In the genomic region with DNA sequence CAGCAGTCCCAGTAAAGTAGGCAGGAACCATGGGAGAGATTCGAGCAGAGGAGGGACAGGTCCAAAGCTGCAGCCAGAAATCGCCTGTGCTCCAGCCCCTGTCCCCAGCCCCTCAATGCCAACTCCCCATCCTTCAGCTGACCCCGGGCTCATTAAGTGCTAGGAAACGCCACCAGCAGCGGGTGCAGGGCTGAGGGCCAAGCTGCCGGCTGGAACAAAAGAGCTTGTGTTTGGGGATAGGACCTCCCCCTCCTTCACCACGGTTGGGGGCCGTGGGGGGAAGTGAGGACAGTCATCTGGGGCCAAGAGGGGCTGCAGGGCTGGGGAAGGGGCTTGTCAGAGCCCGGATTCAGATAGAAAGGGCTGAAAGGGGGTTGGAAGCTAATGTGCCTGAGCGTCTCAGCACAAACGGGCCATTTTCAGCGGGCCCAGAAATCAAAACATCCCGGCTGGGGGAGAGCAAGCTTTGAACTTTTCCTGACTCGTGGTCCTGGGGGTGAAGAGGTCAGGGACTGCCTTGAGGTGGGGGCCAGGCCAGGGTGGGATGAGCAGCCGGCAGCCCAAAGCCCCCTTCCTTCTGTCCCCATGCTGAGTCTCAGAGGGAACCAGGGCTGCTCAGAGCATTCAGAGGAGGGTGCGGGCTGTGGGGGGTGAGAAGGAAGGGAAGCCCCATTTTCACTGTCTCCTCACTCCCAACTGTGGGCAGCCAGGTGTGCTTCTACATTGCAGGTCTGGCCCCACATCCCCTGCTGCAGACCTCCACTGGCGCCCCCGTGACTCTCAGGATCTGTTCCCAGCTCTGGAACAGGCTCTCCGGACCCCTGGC, we compare ENCODE assay signal across 1 cellular context.
TF ChIP-seq lines count a peak whose summit lies in the region.

No MANE protein-coding gene starts in this region.

TF ChIP-seq in HepG2, 621 proteins besides CTCF, POLR2A, EP300 and RAD21 (continued from another document):
- TF ChIP-seq, protein P1, sequence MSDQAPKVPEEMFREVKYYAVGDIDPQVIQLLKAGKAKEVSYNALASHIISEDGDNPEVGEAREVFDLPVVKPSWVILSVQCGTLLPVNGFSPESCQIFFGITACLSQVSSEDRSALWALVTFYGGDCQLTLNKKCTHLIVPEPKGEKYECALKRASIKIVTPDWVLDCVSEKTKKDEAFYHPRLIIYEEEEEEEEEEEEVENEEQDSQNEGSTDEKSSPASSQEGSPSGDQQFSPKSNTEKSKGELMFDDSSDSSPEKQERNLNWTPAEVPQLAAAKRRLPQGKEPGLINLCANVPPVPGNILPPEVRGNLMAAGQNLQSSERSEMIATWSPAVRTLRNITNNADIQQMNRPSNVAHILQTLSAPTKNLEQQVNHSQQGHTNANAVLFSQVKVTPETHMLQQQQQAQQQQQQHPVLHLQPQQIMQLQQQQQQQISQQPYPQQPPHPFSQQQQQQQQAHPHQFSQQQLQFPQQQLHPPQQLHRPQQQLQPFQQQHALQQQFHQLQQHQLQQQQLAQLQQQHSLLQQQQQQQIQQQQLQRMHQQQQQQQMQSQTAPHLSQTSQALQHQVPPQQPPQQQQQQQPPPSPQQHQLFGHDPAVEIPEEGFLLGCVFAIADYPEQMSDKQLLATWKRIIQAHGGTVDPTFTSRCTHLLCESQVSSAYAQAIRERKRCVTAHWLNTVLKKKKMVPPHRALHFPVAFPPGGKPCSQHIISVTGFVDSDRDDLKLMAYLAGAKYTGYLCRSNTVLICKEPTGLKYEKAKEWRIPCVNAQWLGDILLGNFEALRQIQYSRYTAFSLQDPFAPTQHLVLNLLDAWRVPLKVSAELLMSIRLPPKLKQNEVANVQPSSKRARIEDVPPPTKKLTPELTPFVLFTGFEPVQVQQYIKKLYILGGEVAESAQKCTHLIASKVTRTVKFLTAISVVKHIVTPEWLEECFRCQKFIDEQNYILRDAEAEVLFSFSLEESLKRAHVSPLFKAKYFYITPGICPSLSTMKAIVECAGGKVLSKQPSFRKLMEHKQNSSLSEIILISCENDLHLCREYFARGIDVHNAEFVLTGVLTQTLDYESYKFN (CRISPR knock-in tag; conservative IDR thresholded peaks at IDR 0.05), result no peak
- TF ChIP-seq PHF21A (CRISPR knock-in tag; IDR thresholded peaks at IDR 0.05) (0 out of 2 replicates have a peak, but pooled peaks have one; percentile 15), ZSCAN30 (CRISPR knock-in tag; IDR thresholded peaks at IDR 0.05) (no peak), ARNTL (CRISPR knock-in tag; IDR thresholded peaks at IDR 0.05) (no peak), GFI1 (CRISPR knock-in tag; IDR thresholded peaks at IDR 0.05; ENCODE audit: borderline replicate concordance) (no peak; the same call in 1 of the 2 replicates), ZNF790 (CRISPR knock-in tag; IDR thresholded peaks at IDR 0.05; ENCODE audit: borderline replicate concordance) (no peak), RORA (CRISPR knock-in tag; IDR thresholded peaks at IDR 0.05) (no peak), ARID2 (CRISPR knock-in tag; IDR thresholded peaks at IDR 0.05; ENCODE audit: borderline replicate concordance) (no peak), SAP130 (CRISPR knock-in tag; IDR thresholded peaks at IDR 0.05; ENCODE audit: low read depth) (no peak), PITX1 (CRISPR knock-in tag; IDR thresholded peaks at IDR 0.05) (no peak), SIX4 (CRISPR knock-in tag; IDR thresholded peaks at IDR 0.05) (no peak), ZKSCAN1 (IDR thresholded peaks at IDR 0.05; ENCODE audit: low read length) (no peak), GATAD2A (CRISPR knock-in tag; IDR thresholded peaks at IDR 0.05) (no peak), DNMT1 (CRISPR knock-in tag; IDR thresholded peaks at IDR 0.05) (no peak), ZNF724P (CRISPR knock-in tag; IDR thresholded peaks at IDR 0.05; ENCODE audit: borderline replicate concordance) (no peak), ZNF282 (IDR thresholded peaks at IDR 0.05; ENCODE audit: partially characterized antibody) (no peak), MTF2 (CRISPR knock-in tag; IDR thresholded peaks at IDR 0.05; ENCODE audit: borderline replicate concordance) (0 out of 2 replicates have a peak, but pooled peaks have one; percentile 45), MIXL1 (CRISPR knock-in tag; IDR thresholded peaks at IDR 0.05) (no peak)
- TF ChIP-seq, protein P2, sequence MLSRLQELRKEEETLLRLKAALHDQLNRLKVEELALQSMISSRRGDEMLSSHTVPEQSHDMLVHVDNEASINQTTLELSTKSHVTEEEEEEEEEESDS (CRISPR knock-in tag; IDR thresholded peaks at IDR 0.05; ENCODE audit: borderline replicate concordance), result no peak
- TF ChIP-seq, protein P3, sequence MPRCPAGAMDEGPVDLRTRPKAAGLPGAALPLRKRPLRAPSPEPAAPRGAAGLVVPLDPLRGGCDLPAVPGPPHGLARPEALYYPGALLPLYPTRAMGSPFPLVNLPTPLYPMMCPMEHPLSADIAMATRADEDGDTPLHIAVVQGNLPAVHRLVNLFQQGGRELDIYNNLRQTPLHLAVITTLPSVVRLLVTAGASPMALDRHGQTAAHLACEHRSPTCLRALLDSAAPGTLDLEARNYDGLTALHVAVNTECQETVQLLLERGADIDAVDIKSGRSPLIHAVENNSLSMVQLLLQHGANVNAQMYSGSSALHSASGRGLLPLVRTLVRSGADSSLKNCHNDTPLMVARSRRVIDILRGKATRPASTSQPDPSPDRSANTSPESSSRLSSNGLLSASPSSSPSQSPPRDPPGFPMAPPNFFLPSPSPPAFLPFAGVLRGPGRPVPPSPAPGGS (CRISPR knock-in tag; IDR thresholded peaks at IDR 0.05), result 0 out of 2 replicates have a peak, but pooled peaks have one; percentile 9
- TF ChIP-seq, protein P4, sequence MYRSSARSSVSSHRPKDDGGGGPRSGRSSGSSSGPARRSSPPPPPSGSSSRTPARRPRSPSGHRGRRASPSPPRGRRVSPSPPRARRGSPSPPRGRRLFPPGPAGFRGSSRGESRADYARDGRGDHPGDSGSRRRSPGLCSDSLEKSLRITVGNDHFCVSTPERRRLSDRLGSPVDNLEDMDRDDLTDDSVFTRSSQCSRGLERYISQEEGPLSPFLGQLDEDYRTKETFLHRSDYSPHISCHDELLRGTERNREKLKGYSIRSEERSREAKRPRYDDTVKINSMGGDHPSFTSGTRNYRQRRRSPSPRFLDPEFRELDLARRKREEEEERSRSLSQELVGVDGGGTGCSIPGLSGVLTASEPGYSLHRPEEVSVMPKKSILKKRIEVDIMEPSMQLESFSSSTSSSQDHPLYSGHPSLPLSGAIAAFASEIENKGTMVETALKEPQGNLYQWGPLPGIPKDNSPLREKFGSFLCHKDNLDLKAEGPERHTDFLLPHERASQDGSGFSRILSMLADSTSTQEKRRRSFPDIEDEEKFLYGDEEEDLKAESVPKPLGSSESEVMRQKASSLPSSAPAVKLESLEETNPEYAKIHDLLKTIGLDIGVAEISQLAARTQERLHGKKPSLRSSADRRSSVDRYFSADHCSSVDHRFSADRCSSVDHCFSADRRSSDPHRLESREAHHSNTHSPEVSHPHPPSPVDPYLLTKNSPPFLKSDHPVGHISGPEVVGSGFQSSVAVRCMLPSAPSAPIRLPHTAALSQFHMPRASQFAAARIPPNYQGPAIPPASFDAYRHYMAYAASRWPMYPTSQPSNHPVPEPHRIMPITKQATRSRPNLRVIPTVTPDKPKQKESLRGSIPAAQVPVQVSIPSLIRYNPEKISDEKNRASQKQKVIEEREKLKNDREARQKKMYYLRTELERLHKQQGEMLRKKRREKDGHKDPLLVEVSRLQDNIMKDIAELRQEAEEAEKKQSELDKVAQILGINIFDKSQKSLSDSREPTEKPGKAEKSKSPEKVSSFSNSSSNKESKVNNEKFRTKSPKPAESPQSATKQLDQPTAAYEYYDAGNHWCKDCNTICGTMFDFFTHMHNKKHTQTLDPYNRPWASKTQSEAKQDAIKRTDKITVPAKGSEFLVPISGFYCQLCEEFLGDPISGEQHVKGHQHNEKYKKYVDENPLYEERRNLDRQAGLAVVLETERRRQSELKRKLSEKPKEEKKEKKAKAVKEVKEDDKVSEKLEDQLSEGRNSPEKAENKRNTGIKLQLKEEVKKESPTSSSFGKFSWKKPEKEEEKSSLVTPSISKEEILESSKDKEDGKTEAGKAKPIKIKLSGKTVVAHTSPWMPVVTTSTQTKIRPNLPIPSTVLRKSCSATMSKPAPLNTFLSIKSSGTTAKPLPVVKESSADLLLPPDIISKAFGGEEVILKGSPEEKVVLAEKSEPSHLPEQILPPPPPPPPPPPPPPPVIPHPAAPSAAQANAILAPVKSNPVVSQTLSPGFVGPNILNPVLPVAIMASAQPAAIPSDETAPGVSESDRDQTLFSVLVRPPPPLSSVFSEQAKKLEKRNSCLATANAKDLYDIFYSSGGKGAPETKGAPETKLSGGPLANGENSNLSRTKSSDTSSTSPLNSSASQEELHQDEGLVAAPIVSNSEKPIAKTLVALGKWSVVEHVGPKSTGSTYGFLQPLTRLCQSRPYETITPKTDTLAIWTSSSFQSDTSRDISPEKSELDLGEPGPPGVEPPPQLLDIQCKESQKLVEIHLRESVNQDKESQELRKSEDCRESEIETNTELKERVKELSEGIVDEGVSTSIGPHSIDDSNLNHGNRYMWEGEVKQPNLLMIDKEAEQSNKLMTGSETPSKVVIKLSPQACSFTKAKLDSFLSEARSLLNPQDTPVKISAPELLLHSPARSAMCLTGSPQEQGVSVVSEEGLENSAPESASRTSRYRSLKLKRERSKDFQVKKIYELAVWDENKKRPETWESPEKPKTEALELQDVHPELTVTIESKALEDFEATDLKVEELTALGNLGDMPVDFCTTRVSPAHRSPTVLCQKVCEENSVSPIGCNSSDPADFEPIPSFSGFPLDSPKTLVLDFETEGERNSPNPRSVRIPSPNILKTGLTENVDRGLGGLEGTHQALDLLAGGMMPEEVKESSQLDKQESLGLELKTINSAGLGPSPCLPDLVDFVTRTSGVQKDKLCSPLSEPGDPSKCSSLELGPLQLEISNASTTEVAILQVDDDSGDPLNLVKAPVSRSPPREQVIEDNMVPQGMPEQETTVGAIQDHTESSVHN (CRISPR knock-in tag; IDR thresholded peaks at IDR 0.05), result no peak
- TF ChIP-seq, protein P5, sequence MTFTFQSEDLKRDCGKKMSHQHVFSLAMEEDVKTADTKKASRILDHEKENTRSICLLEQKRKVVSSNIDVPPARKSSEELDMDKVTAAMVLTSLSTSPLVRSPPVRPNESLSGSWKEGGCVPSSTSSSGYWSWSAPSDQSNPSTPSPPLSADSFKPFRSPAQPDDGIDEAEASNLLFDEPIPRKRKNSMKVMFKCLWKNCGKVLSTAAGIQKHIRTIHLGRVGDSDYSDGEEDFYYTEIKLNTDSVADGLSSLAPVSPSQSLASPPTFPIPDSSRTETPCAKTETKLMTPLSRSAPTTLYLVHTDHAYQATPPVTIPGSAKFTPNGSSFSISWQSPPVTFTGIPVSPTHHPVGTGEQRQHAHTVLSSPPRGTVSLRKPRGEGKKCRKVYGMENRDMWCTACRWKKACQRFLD (CRISPR knock-in tag; IDR thresholded peaks at IDR 0.05; ENCODE audit: borderline replicate concordance), result no peak
- TF ChIP-seq, protein P6, sequence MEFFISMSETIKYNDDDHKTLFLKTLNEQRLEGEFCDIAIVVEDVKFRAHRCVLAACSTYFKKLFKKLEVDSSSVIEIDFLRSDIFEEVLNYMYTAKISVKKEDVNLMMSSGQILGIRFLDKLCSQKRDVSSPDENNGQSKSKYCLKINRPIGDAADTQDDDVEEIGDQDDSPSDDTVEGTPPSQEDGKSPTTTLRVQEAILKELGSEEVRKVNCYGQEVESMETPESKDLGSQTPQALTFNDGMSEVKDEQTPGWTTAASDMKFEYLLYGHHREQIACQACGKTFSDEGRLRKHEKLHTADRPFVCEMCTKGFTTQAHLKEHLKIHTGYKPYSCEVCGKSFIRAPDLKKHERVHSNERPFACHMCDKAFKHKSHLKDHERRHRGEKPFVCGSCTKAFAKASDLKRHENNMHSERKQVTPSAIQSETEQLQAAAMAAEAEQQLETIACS (CRISPR knock-in tag; IDR thresholded peaks at IDR 0.05), result no peak
- TF ChIP-seq, protein P7, sequence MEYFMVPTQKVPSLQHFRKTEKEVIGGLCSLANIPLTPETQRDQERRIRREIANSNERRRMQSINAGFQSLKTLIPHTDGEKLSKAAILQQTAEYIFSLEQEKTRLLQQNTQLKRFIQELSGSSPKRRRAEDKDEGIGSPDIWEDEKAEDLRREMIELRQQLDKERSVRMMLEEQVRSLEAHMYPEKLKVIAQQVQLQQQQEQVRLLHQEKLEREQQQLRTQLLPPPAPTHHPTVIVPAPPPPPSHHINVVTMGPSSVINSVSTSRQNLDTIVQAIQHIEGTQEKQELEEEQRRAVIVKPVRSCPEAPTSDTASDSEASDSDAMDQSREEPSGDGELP (IDR thresholded peaks at IDR 0.05; ENCODE audit: borderline replicate concordance, low read depth), result peak; percentile 24; the same call in 1 of the 2 replicates
- TF ChIP-seq, protein P8, sequence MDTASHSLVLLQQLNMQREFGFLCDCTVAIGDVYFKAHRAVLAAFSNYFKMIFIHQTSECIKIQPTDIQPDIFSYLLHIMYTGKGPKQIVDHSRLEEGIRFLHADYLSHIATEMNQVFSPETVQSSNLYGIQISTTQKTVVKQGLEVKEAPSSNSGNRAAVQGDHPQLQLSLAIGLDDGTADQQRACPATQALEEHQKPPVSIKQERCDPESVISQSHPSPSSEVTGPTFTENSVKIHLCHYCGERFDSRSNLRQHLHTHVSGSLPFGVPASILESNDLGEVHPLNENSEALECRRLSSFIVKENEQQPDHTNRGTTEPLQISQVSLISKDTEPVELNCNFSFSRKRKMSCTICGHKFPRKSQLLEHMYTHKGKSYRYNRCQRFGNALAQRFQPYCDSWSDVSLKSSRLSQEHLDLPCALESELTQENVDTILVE (CRISPR knock-in tag; IDR thresholded peaks at IDR 0.05), result no peak
